1 cellular context compared by ENCODE assay signal in the genomic region with DNA sequence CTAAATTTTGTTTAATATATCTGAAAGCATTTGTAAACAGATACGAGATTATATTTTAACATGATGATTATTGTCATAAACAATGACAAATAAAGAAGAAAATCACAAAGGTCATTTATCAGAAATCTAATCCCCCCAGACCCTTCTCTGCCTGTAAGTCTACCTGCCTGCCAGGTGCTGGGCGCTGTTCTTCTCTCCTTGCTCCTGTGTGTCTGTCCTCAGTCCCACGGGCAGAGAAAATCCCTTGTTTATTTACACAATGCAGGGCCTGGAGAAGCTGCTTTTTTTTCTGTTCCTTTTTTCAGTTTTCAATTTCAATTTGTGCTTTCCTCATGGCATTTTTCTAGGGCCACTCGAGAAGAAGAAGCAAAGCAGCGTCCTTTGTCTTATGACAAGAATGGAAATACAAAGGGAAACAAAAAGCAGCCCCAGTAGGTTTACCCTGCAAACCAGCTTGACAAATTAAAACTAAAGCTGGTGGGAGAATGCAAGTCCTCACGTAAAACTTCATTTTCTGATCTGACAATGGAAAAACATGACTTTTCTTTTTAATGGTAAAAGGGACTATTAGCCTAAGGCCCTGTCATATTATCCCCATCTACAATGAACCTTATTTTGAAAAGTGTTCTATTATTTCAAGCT.
TF ChIP-seq lines count a peak whose summit lies in the region.

No MANE protein-coding gene starts in this region.

TF ChIP-seq in GM23338, 12 proteins besides CTCF, POLR2A, EP300 and RAD21 (continued from another document):
- TF ChIP-seq, protein P1, sequence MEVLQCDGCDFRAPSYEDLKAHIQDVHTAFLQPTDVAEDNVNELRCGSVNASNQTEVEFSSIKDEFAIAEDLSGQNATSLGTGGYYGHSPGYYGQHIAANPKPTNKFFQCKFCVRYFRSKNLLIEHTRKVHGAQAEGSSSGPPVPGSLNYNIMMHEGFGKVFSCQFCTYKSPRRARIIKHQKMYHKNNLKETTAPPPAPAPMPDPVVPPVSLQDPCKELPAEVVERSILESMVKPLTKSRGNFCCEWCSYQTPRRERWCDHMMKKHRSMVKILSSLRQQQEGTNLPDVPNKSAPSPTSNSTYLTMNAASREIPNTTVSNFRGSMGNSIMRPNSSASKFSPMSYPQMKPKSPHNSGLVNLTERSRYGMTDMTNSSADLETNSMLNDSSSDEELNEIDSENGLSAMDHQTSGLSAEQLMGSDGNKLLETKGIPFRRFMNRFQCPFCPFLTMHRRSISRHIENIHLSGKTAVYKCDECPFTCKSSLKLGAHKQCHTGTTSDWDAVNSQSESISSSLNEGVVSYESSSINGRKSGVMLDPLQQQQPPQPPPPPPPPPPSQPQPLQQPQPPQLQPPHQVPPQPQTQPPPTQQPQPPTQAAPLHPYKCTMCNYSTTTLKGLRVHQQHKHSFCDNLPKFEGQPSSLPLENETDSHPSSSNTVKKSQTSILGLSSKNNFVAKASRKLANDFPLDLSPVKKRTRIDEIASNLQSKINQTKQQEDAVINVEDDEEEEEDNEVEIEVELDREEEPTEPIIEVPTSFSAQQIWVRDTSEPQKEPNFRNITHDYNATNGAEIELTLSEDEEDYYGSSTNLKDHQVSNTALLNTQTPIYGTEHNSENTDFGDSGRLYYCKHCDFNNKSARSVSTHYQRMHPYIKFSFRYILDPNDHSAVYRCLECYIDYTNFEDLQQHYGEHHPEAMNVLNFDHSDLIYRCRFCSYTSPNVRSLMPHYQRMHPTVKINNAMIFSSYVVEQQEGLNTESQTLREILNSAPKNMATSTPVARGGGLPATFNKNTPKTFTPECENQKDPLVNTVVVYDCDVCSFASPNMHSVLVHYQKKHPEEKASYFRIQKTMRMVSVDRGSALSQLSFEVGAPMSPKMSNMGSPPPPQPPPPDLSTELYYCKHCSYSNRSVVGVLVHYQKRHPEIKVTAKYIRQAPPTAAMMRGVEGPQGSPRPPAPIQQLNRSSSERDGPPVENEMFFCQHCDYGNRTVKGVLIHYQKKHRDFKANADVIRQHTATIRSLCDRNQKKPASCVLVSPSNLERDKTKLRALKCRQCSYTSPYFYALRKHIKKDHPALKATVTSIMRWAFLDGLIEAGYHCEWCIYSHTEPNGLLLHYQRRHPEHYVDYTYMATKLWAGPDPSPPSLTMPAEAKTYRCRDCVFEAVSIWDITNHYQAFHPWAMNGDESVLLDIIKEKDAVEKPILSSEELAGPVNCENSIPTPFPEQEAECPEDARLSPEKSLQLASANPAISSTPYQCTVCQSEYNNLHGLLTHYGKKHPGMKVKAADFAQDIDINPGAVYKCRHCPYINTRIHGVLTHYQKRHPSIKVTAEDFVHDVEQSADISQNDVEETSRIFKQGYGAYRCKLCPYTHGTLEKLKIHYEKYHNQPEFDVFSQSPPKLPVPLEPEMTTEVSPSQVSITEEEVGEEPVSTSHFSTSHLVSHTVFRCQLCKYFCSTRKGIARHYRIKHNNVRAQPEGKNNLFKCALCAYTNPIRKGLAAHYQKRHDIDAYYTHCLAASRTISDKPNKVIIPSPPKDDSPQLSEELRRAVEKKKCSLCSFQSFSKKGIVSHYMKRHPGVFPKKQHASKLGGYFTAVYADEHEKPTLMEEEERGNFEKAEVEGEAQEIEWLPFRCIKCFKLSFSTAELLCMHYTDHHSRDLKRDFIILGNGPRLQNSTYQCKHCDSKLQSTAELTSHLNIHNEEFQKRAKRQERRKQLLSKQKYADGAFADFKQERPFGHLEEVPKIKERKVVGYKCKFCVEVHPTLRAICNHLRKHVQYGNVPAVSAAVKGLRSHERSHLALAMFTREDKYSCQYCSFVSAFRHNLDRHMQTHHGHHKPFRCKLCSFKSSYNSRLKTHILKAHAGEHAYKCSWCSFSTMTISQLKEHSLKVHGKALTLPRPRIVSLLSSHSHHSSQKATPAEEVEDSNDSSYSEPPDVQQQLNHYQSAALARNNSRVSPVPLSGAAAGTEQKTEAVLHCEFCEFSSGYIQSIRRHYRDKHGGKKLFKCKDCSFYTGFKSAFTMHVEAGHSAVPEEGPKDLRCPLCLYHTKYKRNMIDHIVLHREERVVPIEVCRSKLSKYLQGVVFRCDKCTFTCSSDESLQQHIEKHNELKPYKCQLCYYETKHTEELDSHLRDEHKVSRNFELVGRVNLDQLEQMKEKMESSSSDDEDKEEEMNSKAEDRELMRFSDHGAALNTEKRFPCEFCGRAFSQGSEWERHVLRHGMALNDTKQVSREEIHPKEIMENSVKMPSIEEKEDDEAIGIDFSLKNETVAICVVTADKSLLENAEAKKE (CRISPR knock-in tag; IDR thresholded peaks at IDR 0.05), result no peak
- no peak for TF ChIP-seq POLR2AphosphoS5 (IDR thresholded peaks at IDR 0.05; ENCODE audit: low read depth)
- TF ChIP-seq JUNB (IDR thresholded peaks at IDR 0.05; ENCODE audit: unreplicated experiment), result no peak
